ENCODE assay signal across 19 cellular contexts in the genomic region with DNA sequence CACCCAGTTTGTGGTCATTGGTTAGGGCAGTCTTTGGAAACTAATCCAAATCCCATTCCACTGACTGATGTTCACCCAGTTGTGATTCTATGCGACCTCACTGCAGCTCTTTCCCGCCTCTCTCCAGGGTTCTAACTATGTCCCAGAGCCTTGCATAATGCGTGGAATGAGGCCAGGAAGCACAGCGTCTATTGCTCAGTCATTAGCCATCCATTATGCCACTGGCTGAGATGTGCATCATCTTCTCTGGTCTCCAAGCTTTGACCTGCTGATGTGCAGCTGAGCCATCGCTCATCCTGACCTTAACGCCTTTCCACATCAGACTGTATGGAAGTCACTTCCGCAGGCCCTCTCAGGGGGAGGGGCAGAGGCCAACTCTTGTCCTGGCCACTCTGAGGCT.
"Had no signal": no experiment of that assay in that cellular context is flagged by ENCODE, and none has a peak within 500 bp of the region (broad histone marks: within the 10 kb centered on the region; RNA-seq: fewer than 3 reads in every experiment).

No MANE protein-coding gene starts in this region.

- H3K27ac ChIP-seq: left lung, neutrophil, parathyroid adenoma, tibial nerve, uterus, VCaP had no signal

- H3K79me2 ChIP-seq: parathyroid adenoma had no signal

- H3K4me1 ChIP-seq: left lung, parathyroid adenoma, tibial nerve, uterus had no signal

- H3K27me3 ChIP-seq: tibial nerve, uterus had no signal

- DNase-seq: activated CD4-positive, alpha-beta T cell treated with anti-CD3 and anti-CD28 coated beads, Interleukin-2, amount 50 U/mL, for 48 hours; activated naive CD4-positive, alpha-beta T cell treated with Interleukin-2 at 50 U/mL for 16 hours; anterior cingulate cortex; dermis blood vessel endothelial cell; effector memory CD8-positive, alpha-beta T cell; islet precursor cell; left lung; mucosa of descending colon; naive thymus-derived CD4-positive, alpha-beta T cell; retina; stimulated activated CD4-positive, alpha-beta T cell treated with anti-CD3 and anti-CD28 coated beads, Interleukin-4, amount 100 ng/mL, for 1 hour; stimulated activated naive CD4-positive, alpha-beta T cell treated with Interleukin-2 at 50 U/mL for 16 hours; substantia nigra; uterus had no signal

- H3K36me3 ChIP-seq: left lung, neutrophil, tibial nerve, uterus had no signal

- ATAC-seq: activated T-helper 17 cell treated with anti-CD3 and anti-CD28 coated beads, Interleukin-2, amount 50 U/mL, for 72 hours; effector memory CD8-positive, alpha-beta T cell; left lung; mucosa of descending colon; naive thymus-derived CD4-positive, alpha-beta T cell had no signal

- H3K4me3 ChIP-seq: left lung, mucosa of descending colon, tibial nerve, uterus had no signal

- H3K9ac ChIP-seq: parathyroid adenoma had no signal

- H3K9me3 ChIP-seq: left lung, mucosa of descending colon, neutrophil, uterus had no signal

- H2AFZ ChIP-seq: parathyroid adenoma had no signal
